Comparison of ENCODE assay signal across 17 cellular contexts in genomic region chr4:53233396-53233795, GRCh38.
DNase-seq lines count a peak whose midpoint lies in the region; FAIRE-seq and TF ChIP-seq lines count a peak whose summit lies in the region.
"Had no signal": no experiment of that assay in that cellular context is flagged by ENCODE, and none has a peak within 500 bp of the region (broad histone marks: within the 10 kb centered on the region; RNA-seq: fewer than 3 reads in every experiment).

No MANE protein-coding gene starts in this region.

- intact Hi-C loops in kidney (cut with DNase I): no loop called here

- no peak for FAIRE-seq in kidney (lab: Jason Lieb, UNC)
- FAIRE-seq: GM12892 had no signal

- H3K9me3 ChIP-seq in kidney (ENCODE audit: control insufficient read depth in 1 of 2, low read length in 2 of 2): no peaks in the 10 kb centered on the region

- no peak overlapping the region for H3K27ac ChIP-seq in kidney (ENCODE audit: low read depth in 2 of 2, low read length in 2 of 2)
- H3K27ac ChIP-seq: 22Rv1, KMS-11, RWPE1 had no signal

- H3K36me3 ChIP-seq in kidney (ENCODE audit: control insufficient read depth in 1 of 2, insufficient read depth in 2 of 2, low read length in 2 of 2): no peaks in the 10 kb centered on the region

- H3K4me3 ChIP-seq in astrocyte of the spinal cord (ENCODE audit: low read depth, low read length): no peak overlapping the region
- H3K4me3 ChIP-seq in kidney (ENCODE audit: low read length in 2 of 2): no peak overlapping the region
- H3K4me3 ChIP-seq: GM23338 had no signal

- no peaks in the 10 kb centered on the region for H3K4me1 ChIP-seq in kidney (ENCODE audit: control insufficient read depth in 1 of 2, insufficient read depth in 1 of 2, low read depth in 1 of 2, low read length in 2 of 2)

- no peak overlapping the region for H3K9ac ChIP-seq in kidney (ENCODE audit: low read length in 2 of 2)
- H3K9ac ChIP-seq: KMS-11 had no signal

- TF ChIP-seq CTCF in astrocyte of the spinal cord (IDR thresholded peaks at IDR 0.05; ENCODE audit: low read depth, low read length) (no peak), kidney (IDR thresholded peaks at IDR 0.05; ENCODE audit: borderline replicate concordance, extremely low read depth, insufficient read depth) (no peak)

- in situ Hi-C loops in astrocyte of the spinal cord (cut with HindIII; ENCODE audit: low sequenced_read_pairs): no loop called here

- peak; percentile 45 for DNase-seq in DMS 273 (lab: John Stamatoyannopoulos, UW; ENCODE audit: unreplicated experiment)
- DNase-seq in DMS 273 treated with DMSO at 0.1 percent for 48 hours (lab: John Stamatoyannopoulos, UW): no peak
- peak; percentile 30 for DNase-seq in astrocyte of the spinal cord (ENCODE audit: low read depth, low spot score)
- peak; percentile 88 for DNase-seq in fibroblast of peridontal ligament (ENCODE audit: extremely low read depth)
- peak; percentile 25 for DNase-seq in stromal cell of bone marrow (ENCODE audit: low read depth)
- DNase-seq in Kasumi-1 (lab: John Stamatoyannopoulos, UW): no peak
- no peak for DNase-seq in LoVo (ENCODE audit: low spot score)
- DNase-seq in kidney: no peak
- DNase-seq: C1 segment of cervical spinal cord, NCI-H187, NCI-H774, PC-3 had no signal

Comparison
In these comparisons a context has a peak if more than half of its experiments do, and no peak if none do; other contexts are left out.
1. DNase-seq: peak in DMS 273 (single experiment), astrocyte of the spinal cord (single experiment), fibroblast of peridontal ligament (single experiment) and stromal cell of bone marrow (single experiment); none in DMS 273 treated with DMSO at 0.1 percent for 48 hours (single experiment), Kasumi-1 (0 of 2), LoVo (single experiment) and kidney (single experiment).